In genomic region chr4:138222041-138222440, GRCh38 we compare ENCODE assay signal across 12 cellular contexts. TPM values are rescaled to one million over a fixed set of nuclear protein-coding genes. Genes with fewer than 3 reads are reported as not detected.
A peak's percentile ranks its signal among the peaks of the same experiment; 100 is the strongest.
DNase-seq lines count a peak whose midpoint lies in the region; ATAC-seq and TF ChIP-seq lines count a peak whose summit lies in the region.
"Had no signal": no experiment of that assay in that cellular context is flagged by ENCODE, and none has a peak within 500 bp of the region (broad histone marks: within the 10 kb centered on the region; RNA-seq: fewer than 3 reads in every experiment).

No MANE protein-coding gene starts in this region.

- DNase-seq in HEK293T (ENCODE audit: extremely low spot score) (peak; percentile 7), amniotic stem cell (lab: John Stamatoyannopoulos, UW) (peak; percentile 76), hepatocyte (ENCODE audit: low spot score) (peak; percentile 17), upper lobe of right lung (no peak), Caco-2 (no peak), GM19238 (ENCODE audit: insufficient read length, low spot score) (no peak)
- DNase-seq: CD8-positive, alpha-beta memory T cell; GOT3 had no signal

- no peak overlapping the region for H3K27ac Mint-ChIP-seq in Caco-2 (ENCODE audit: unreplicated experiment)
- H3K27ac Mint-ChIP-seq: CD8-positive, alpha-beta memory T cell had no signal

- H3K36me3 ChIP-seq in ACC112 (ENCODE audit: insufficient read depth, low read length) (peaks cover 25% of the 10 kb centered on the region), hepatocyte (replicated peaks; ENCODE audit: insufficient read depth, low read depth) (no peaks in the 10 kb centered on the region), upper lobe of right lung (no peaks in the 10 kb centered on the region), Caco-2 (ENCODE audit: control insufficient read depth, insufficient read depth, low read length) (no peaks in the 10 kb centered on the region)

- H3K9me3 ChIP-seq in hepatocyte (ENCODE audit: low read depth) (no peaks in the 10 kb centered on the region), upper lobe of right lung (no peaks in the 10 kb centered on the region), Caco-2 (no peaks in the 10 kb centered on the region)

- POLR2A ChIA-PET in HEK293T (lab: Yijun Ruan, JAX) (no interaction called here), Caco-2 (lab: Charles Lee) (interaction anchor here (0.6 kb wide), 1 partner anchor 31 kb away, joined by 3 read pairs; no protein-coding TSS in a partner anchor)

- H3K4me2 ChIP-seq in hepatocyte, result no peak overlapping the region

- TF ChIP-seq CTCF in hepatocyte (IDR thresholded peaks at IDR 0.05; ENCODE audit: poor library complexity), result no peak
- no peak for TF ChIP-seq CTCF in upper lobe of right lung (IDR thresholded peaks at IDR 0.05)
- TF ChIP-seq CTCF in Caco-2 (IDR thresholded peaks at IDR 0.05; ENCODE audit: insufficient read depth in 1 of 2, low read depth in 1 of 2, low read length in 1 of 2, severe bottlenecking in 1 of 2, unreplicated experiment in 1 of 2), result no peak

- H3K4me3 Mint-ChIP-seq in Caco-2 (ENCODE audit: unreplicated experiment), result no peak overlapping the region
- H3K4me3 Mint-ChIP-seq: CD8-positive, alpha-beta memory T cell; central memory CD8-positive, alpha-beta T cell had no signal

- H4K20me1 ChIP-seq in hepatocyte (ENCODE audit: insufficient read depth, poor library complexity, severe bottlenecking), result no peaks in the 10 kb centered on the region

- no TSS peak for BruUV-seq in Caco-2 (replicated peaks; lab: Mats Ljungman, UMichigan)

- peaks cover 37% of the 10 kb centered on the region for H3K4me1 ChIP-seq in ACC112 (ENCODE audit: control insufficient read depth, insufficient read depth, low read length, unreplicated experiment)
- H3K4me1 ChIP-seq in hepatocyte (ENCODE audit: insufficient read depth), result no peaks in the 10 kb centered on the region
- no peaks in the 10 kb centered on the region for H3K4me1 ChIP-seq in upper lobe of right lung
- H3K4me1 ChIP-seq in Caco-2, result peaks cover 1% of the 10 kb centered on the region; the same call in 1 of the 2 replicates

- intact Hi-C loops in upper lobe of right lung (cut with DNase I), result no loop called here
- intact Hi-C loops in Caco-2 (cut with micrococcal nuclease; ENCODE audit: unreplicated experiment), result loop anchor here (5.0 kb wide), 1 partner anchor 300 kb away; no protein-coding TSS in a partner anchor

- H3K36me3 Mint-ChIP-seq in Caco-2 (ENCODE audit: insufficient read depth, unreplicated experiment), result peaks cover 41% of the 10 kb centered on the region
- H3K36me3 Mint-ChIP-seq: CD8-positive, alpha-beta memory T cell had no signal

- H3K27me3 ChIP-seq in ACC112 (ENCODE audit: insufficient read depth, low read length), result no peaks in the 10 kb centered on the region
- no peaks in the 10 kb centered on the region for H3K27me3 ChIP-seq in hepatocyte
- no peaks in the 10 kb centered on the region for H3K27me3 ChIP-seq in upper lobe of right lung
- H3K27me3 ChIP-seq in Caco-2 (replicated peaks; ENCODE audit: control insufficient read depth, insufficient read depth, low read length), result no peaks in the 10 kb centered on the region

- CTCF ChIA-PET in HEK293T (lab: Yijun Ruan, JAX) (interaction anchor here (0.5 kb wide), 1 partner anchor 32 kb away, joined by 5 read pairs; no protein-coding TSS in a partner anchor), Caco-2 (lab: Charles Lee) (no interaction called here)

- H3K4me3 ChIP-seq in ACC112 (ENCODE audit: low read depth, low read length), result peak overlapping the region; percentile 30; the same call in 1 of the 2 replicates
- no peak overlapping the region for H3K4me3 ChIP-seq in hepatocyte
- no peak overlapping the region for H3K4me3 ChIP-seq in upper lobe of right lung
- H3K4me3 ChIP-seq in Caco-2 (ENCODE audit: low read depth, low read length), result no peak overlapping the region

- no peaks in the 10 kb centered on the region for H3K79me2 ChIP-seq in ACC112 (ENCODE audit: control insufficient read depth, insufficient read depth, low read length, unreplicated experiment)
- no peaks in the 10 kb centered on the region for H3K79me2 ChIP-seq in hepatocyte

- peaks cover 8% of the 10 kb centered on the region for H3K4me1 Mint-ChIP-seq in Caco-2 (ENCODE audit: low read depth, unreplicated experiment)
- H3K4me1 Mint-ChIP-seq: CD8-positive, alpha-beta memory T cell; central memory CD8-positive, alpha-beta T cell had no signal

- no peaks in the 10 kb centered on the region for H3K27me3 Mint-ChIP-seq in Caco-2 (ENCODE audit: insufficient read depth, unreplicated experiment)
- H3K27me3 Mint-ChIP-seq: CD8-positive, alpha-beta memory T cell; central memory CD8-positive, alpha-beta T cell had no signal

- no peaks in the 10 kb centered on the region for H3K9me2 ChIP-seq in hepatocyte (replicated peaks; ENCODE audit: insufficient read depth)

- ATAC-seq in HG02798 (IDR thresholded peaks at IDR 0.05; ENCODE audit: poor library complexity, unreplicated experiment), result no peak
- no peak for ATAC-seq in upper lobe of right lung

- H2AFZ ChIP-seq in ACC112 (ENCODE audit: low read length, unreplicated experiment) (peak overlapping the region; percentile 54), hepatocyte (no peak overlapping the region)

- H3K9me3 Mint-ChIP-seq in Caco-2 (ENCODE audit: unreplicated experiment), result no peaks in the 10 kb centered on the region
- H3K9me3 Mint-ChIP-seq: central memory CD8-positive, alpha-beta T cell had no signal

- H3K27ac ChIP-seq in ACC112 (ENCODE audit: low read depth, low read length), result peak overlapping the region; percentile 64
- peak overlapping the region; percentile 8 for H3K27ac ChIP-seq in hepatocyte
- no peak overlapping the region for H3K27ac ChIP-seq in upper lobe of right lung
- H3K27ac ChIP-seq: HL-60 had no signal

- WGBS in hepatocyte (ENCODE audit: low lambda C conversion rate, missing lambda C conversion rate), result 38% methylated on average over 4 of the region's 4 CpGs

TF ChIP-seq in HEK293T, 16 proteins besides CTCF, POLR2A, EP300 and RAD21:
- TF ChIP-seq CTBP1 (IDR thresholded peaks at IDR 0.05; ENCODE audit: borderline replicate concordance), result no peak
- no peak for TF ChIP-seq PKNOX1 (IDR thresholded peaks at IDR 0.05)
- TF ChIP-seq SP1 (IDR thresholded peaks at IDR 0.05), result no peak
- no peak for TF ChIP-seq ZNF384 (IDR thresholded peaks at IDR 0.05)
- no peak for TF ChIP-seq TARDBP (IDR thresholded peaks at IDR 0.05)
- no peak for TF ChIP-seq HDGF (IDR thresholded peaks at IDR 0.05; ENCODE audit: borderline replicate concordance)

RNA-seq across cellular contexts. Expression of gene SLC7A11, which starts 20.1 kb away (rescaled TPM):
- total RNA-seq in hepatocyte (24.3 and 26.1 TPM in 2 replicates), upper lobe of right lung (3.8 TPM), Caco-2 (2022) (32.9 and 41.1 TPM in 2 replicates)
- polyA plus RNA-seq in hepatocyte, result 5.1 and 5.3 TPM in 2 replicates
- polyA plus RNA-seq: CD8-positive, alpha-beta memory T cell had no signal

Comparison
In these comparisons a context has a peak if more than half of its experiments do, and no peak if none do; other contexts are left out.
1. DNase-seq: peak in HEK293T (single experiment), amniotic stem cell (single experiment) and hepatocyte (single experiment); none in upper lobe of right lung (single experiment), Caco-2 (0 of 2) and GM19238 (single experiment).